Comparison of ENCODE assay signal across 18 cellular contexts in genomic region chr21:33659550-33659949, GRCh38.
"Had no signal": no experiment of that assay in that cellular context is flagged by ENCODE, and none has a peak within 500 bp of the region (broad histone marks: within the 10 kb centered on the region; RNA-seq: fewer than 3 reads in every experiment).

No MANE protein-coding gene starts in this region.

- DNase-seq: activated CD4-positive, alpha-beta T cell treated with anti-CD3 and anti-CD28 coated beads, Interleukin-2, amount 10 ng/mL, durations not matched to agents 24 days and 14 days; activated CD8-positive, alpha-beta T cell treated with anti-CD3 and anti-CD28 coated beads for 36 hours; activated naive CD4-positive, alpha-beta T cell treated with anti-CD3 and anti-CD28 coated beads, Interleukin-2, amount 10 ng/mL, durations not matched to agents 7 days and 5 days; activated naive CD8-positive, alpha-beta T cell treated with anti-CD3 and anti-CD28 coated beads, Interleukin-2, amount 50 U/mL, for 24 hours; activated T-cell treated with anti-CD3 and anti-CD28 coated beads, Interleukin-2, amount 50 U/mL, for 24 hours; aorta; cerebellar nuclear complex; cortex of kidney; effector CD8-positive, alpha-beta T cell; left colon; nephron progenitor cell; nucleus accumbens; posterior cingulate gyrus; stimulated activated CD4-positive, alpha-beta T cell treated with anti-CD3 and anti-CD28 coated beads, Interleukin-2, amount 100 ng/mL, for 24 hours; stimulated activated naive CD8-positive, alpha-beta T cell treated with anti-CD3 and anti-CD28 coated beads, Interleukin-15, Interleukin-2, amounts not matched to agents 100 U/mL and 50 U/mL, for 24 hours; T-helper 1 cell; T-helper 9 cell had no signal

- FAIRE-seq: endothelial cell of umbilical vein had no signal

- ATAC-seq: activated CD8-positive, alpha-beta T cell treated with anti-CD3 and anti-CD28 coated beads for 36 hours; activated naive CD8-positive, alpha-beta T cell treated with anti-CD3 and anti-CD28 coated beads, Interleukin-2, amount 50 U/mL, for 24 hours; left colon; stimulated activated naive CD8-positive, alpha-beta T cell treated with anti-CD3 and anti-CD28 coated beads, Interleukin-15, Interleukin-2, amounts not matched to agents 100 U/mL and 50 U/mL, for 24 hours had no signal
